1 cellular context compared by ENCODE assay signal in the genomic region with DNA sequence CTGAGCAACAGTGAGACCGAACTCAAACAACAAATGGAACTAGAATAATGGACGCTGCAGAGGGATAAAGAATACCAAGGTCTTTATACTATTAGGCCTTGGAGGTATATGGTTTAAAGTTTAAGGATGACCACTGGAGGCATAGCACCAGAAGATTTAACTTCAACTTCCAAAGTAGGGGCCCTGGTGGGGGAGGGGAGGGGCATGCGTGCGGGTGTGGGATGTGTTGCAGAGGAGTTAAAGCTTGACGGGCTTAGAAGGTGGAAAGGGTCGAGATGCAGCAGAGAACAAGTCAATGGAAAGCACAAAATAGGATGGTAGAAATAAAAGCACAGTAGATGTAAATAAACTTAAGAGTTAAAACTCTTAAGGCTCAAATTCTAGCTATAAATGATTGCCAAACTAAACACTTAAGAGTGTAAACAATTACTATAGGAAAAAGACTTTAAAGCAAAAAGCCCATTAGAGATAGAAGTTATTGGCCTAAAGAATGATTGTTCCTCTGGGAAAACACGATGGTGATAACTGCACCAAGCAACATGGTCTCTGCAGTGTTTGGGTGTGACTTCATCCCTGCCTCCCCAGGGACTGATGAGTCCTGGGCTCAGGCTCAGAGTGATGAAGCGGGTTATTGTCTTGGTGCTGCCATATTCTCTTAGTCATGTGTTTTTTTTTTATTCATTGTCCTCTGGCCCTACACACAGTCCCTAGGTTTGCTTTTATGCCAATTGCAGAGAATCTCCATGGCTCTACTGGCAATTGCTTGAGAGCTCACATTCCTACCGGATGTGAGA.
TF ChIP-seq lines count a peak whose summit lies in the region.

No MANE protein-coding gene starts in this region.

TF ChIP-seq in GM12878, 131 proteins besides CTCF, POLR2A, EP300 and RAD21 (continued from another document):
- TF ChIP-seq, protein P1, sequence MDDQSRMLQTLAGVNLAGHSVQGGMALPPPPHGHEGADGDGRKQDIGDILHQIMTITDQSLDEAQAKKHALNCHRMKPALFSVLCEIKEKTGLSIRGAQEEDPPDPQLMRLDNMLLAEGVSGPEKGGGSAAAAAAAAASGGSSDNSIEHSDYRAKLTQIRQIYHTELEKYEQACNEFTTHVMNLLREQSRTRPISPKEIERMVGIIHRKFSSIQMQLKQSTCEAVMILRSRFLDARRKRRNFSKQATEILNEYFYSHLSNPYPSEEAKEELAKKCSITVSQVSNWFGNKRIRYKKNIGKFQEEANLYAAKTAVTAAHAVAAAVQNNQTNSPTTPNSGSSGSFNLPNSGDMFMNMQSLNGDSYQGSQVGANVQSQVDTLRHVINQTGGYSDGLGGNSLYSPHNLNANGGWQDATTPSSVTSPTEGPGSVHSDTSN (IDR thresholded peaks at IDR 0.05; ENCODE audit: insufficient replicate concordance, low read depth, low read length): no peak
- 0 out of 2 replicates have a peak, but pooled peaks have one; percentile 1 for TF ChIP-seq MTA3 (IDR thresholded peaks at IDR 0.05; ENCODE audit: borderline replicate concordance, low read length)
- peak; percentile 64; the same call in 1 of the 2 replicates for TF ChIP-seq POLR2AphosphoS2 (IDR thresholded peaks at IDR 0.05; ENCODE audit: low read depth, low read length)
- TF ChIP-seq NR2F1 (conservative IDR thresholded peaks at IDR 0.05): no peak
TF ChIP-seq in GM12878: peak in this region for 2.
